In the genomic region with DNA sequence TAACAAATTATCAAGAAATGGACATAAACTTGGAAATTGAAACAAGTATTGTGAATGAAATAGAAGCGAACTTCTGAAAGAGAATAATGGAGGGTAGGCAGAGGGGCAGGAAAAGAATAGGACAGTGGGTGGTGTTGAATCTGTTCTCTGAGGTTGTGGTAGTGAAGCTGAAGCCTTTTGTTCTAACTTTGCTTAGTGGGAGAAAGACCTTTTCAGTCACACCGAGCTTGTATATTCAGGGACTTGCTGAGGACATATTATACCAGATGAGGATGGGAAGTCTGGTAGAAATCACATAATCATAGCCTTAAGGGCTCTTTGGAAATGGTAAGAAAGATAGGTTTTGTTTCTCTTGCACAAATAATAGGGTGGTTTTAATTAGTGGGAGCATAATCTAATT, we compare ENCODE assay signal across 15 cellular contexts.
DNase-seq lines count a peak whose midpoint lies in the region; ATAC-seq, FAIRE-seq and TF ChIP-seq lines count a peak whose summit lies in the region.
"Had no signal": no experiment of that assay in that cellular context is flagged by ENCODE, and none has a peak within 500 bp of the region (broad histone marks: within the 10 kb centered on the region; RNA-seq: fewer than 3 reads in every experiment).

No MANE protein-coding gene starts in this region.

- H3K4me1 Mint-ChIP-seq in GM23338, result peaks cover 42% of the 10 kb centered on the region
- peaks cover 13% of the 10 kb centered on the region for H3K4me1 Mint-ChIP-seq in nephron progenitor cell
- H3K4me1 Mint-ChIP-seq: B cell, IgD-negative memory B cell had no signal

- H3K27ac ChIP-seq in GM23338 (ENCODE audit: low read depth), result no peak overlapping the region
- no peak overlapping the region for H3K27ac ChIP-seq in H1 (ENCODE audit: low read depth, low read length)

- DNase-seq in GM23338 (ENCODE audit: low spot score) (peak; percentile 27), NCI-H69 (lab: John Stamatoyannopoulos, UW) (peak; percentile 59), H1 (ENCODE audit: low read depth in 1 of 2, low spot score in 2 of 2) (no peak), nephron progenitor cell (no peak), medulla oblongata (ENCODE audit: extremely low spot score) (no peak)
- DNase-seq: Calu3, DMS 273 treated with DMSO at 0.1 percent for 48 hours, KG1 had no signal

- no peaks in the 10 kb centered on the region for H3K36me3 ChIP-seq in GM23338 (ENCODE audit: insufficient read depth)
- no peaks in the 10 kb centered on the region for H3K36me3 ChIP-seq in H1 (ENCODE audit: control insufficient read depth in 2 of 4, insufficient read depth in 4 of 4, low read length in 3 of 4)

- H3K79me1 ChIP-seq in H1 (ENCODE audit: low read depth, low read length), result no peaks in the 10 kb centered on the region

- H3K4me3 Mint-ChIP-seq in GM23338, result no peak overlapping the region
- H3K4me3 Mint-ChIP-seq in nephron progenitor cell, result no peak overlapping the region
- H3K4me3 Mint-ChIP-seq: B cell, IgD-negative memory B cell had no signal

- no peak overlapping the region for H3K9ac ChIP-seq in H1 (replicated peaks in 1 of 4; ENCODE audit: extremely low read depth in 1 of 4, low read depth in 3 of 4, low read length in 3 of 4)

- H2BK20ac ChIP-seq in H1 (ENCODE audit: low read length), result no peak overlapping the region

- CTCF ChIA-PET in H1 (lab: Charles Lee; ENCODE audit: partially characterized antibody), result no interaction called here

- no peak for TF ChIP-seq EP300 in H1 (IDR thresholded peaks at IDR 0.05; ENCODE audit: borderline replicate concordance in 1 of 2, low read depth in 2 of 2, low read length in 2 of 2)

- POLR2A ChIA-PET in H1 (lab: Charles Lee; ENCODE audit: partially characterized antibody), result no interaction called here

- no peak overlapping the region for H2BK5ac ChIP-seq in H1 (ENCODE audit: low read depth, low read length)

- 0 out of 2 replicates have a peak, but pooled peaks cover 5% of the 10 kb centered on the region for H3K9me2 ChIP-seq in GM23338 (ENCODE audit: insufficient read depth)

- TF ChIP-seq POLR2A in H1 (IDR thresholded peaks at IDR 0.05; ENCODE audit: control extremely low read depth in 1 of 2, low read depth in 2 of 2, low read length in 2 of 2), result no peak

- no peak overlapping the region for H2BK120ac ChIP-seq in H1 (replicated peaks; ENCODE audit: low read depth, low read length)

- peak overlapping the region; percentile 67 for H3K27ac Mint-ChIP-seq in GM23338
- peak overlapping the region; percentile 17 for H3K27ac Mint-ChIP-seq in nephron progenitor cell
- H3K27ac Mint-ChIP-seq: B cell, IgD-negative memory B cell had no signal

- H3K79me2 ChIP-seq in GM23338 (replicated peaks; ENCODE audit: insufficient read depth) (no peaks in the 10 kb centered on the region), H1 (ENCODE audit: control insufficient read depth in 1 of 2, insufficient read depth in 2 of 2, low read length in 2 of 2) (no peaks in the 10 kb centered on the region)

- peak; percentile 63 for FAIRE-seq in H1 (lab: Jason Lieb, UNC)
- FAIRE-seq: A204.1, H54 had no signal

- H3K36me3 Mint-ChIP-seq in GM23338 (ENCODE audit: low read depth), result no peaks in the 10 kb centered on the region; the same call in 2 of the 3 replicates
- H3K36me3 Mint-ChIP-seq in nephron progenitor cell (ENCODE audit: low read depth), result no peaks in the 10 kb centered on the region
- H3K36me3 Mint-ChIP-seq: IgD-negative memory B cell had no signal

- TF ChIP-seq RAD21 in H1 (IDR thresholded peaks at IDR 0.05 in 1 of 2, conservative IDR thresholded peaks at IDR 0.05 in 1 of 2; ENCODE audit: low read depth in 2 of 2, low read length in 2 of 2), result no peak

- no peaks in the 10 kb centered on the region for H4K20me1 ChIP-seq in GM23338 (replicated peaks; ENCODE audit: insufficient read depth)
- no peaks in the 10 kb centered on the region for H4K20me1 ChIP-seq in H1 (replicated peaks in 1 of 2; ENCODE audit: control insufficient read depth in 1 of 2, insufficient read depth in 2 of 2, low read length in 2 of 2)

- H3K4me3 ChIP-seq in GM23338, result no peak overlapping the region
- H3K4me3 ChIP-seq in H1 (ENCODE audit: extremely low read depth in 1 of 4, insufficient read depth in 2 of 4, low read depth in 3 of 4, low read length in 4 of 4), result no peak overlapping the region

- no peak overlapping the region for H4K91ac ChIP-seq in H1 (replicated peaks; ENCODE audit: insufficient read length, low read length)

- WGBS in H1 (ENCODE audit: extremely low coverage in 1 of 2, insufficient coverage in 1 of 2, insufficient read length in 1 of 2, insufficient replicate concordance in 2 of 2, low coverage in 1 of 2, low lambda C conversion rate in 2 of 2, missing lambda C conversion rate in 1 of 2), 2 experiments, result 54% methylated on average over 2 of the region's 2 CpGs; no CpG with 5 or more reads in 1 of the 2 experiments

- peak; percentile 93 for ATAC-seq in GM23338
- no peak for ATAC-seq in HG02642 (IDR thresholded peaks at IDR 0.05; ENCODE audit: poor library complexity, unreplicated experiment)
- ATAC-seq in GM21528 (IDR thresholded peaks at IDR 0.05; ENCODE audit: low FRiP score, unreplicated experiment), result no peak
- ATAC-seq in GM19397 (IDR thresholded peaks at IDR 0.05; ENCODE audit: unreplicated experiment), result no peak

- H3K27me3 ChIP-seq in GM23338 (ENCODE audit: insufficient read depth) (no peaks in the 10 kb centered on the region), H1 (replicated peaks in 1 of 4; ENCODE audit: control insufficient read depth in 3 of 4, extremely low read depth in 1 of 4, insufficient read depth in 3 of 4, low read length in 3 of 4) (no peaks in the 10 kb centered on the region)

- no peaks in the 10 kb centered on the region for H3K23me2 ChIP-seq in H1 (ENCODE audit: low read depth, low read length)

- H3K56ac ChIP-seq in H1 (replicated peaks; ENCODE audit: insufficient read length, low read depth, low read length), result no peak overlapping the region

- no peak overlapping the region for H2BK15ac ChIP-seq in H1 (ENCODE audit: low read length)

- H2AK5ac ChIP-seq in H1 (ENCODE audit: low read depth, low read length), result no peak overlapping the region

- H3K4me2 ChIP-seq in GM23338, result peak overlapping the region; percentile 11; the same call in 1 of the 2 replicates
- no peak overlapping the region for H3K4me2 ChIP-seq in H1 (ENCODE audit: insufficient read depth in 1 of 2, low read depth in 2 of 2, low read length in 2 of 2)

- H3K9me3 Mint-ChIP-seq in GM23338, result no peaks in the 10 kb centered on the region
- H3K9me3 Mint-ChIP-seq in nephron progenitor cell, result no peaks in the 10 kb centered on the region

- no peak overlapping the region for H3K4ac ChIP-seq in H1 (replicated peaks; ENCODE audit: insufficient read length, low read depth, low read length)

- peaks cover 3% of the 10 kb centered on the region for H3K27me3 Mint-ChIP-seq in GM23338 (ENCODE audit: insufficient read depth, low read depth, poor library complexity)
- H3K27me3 Mint-ChIP-seq in nephron progenitor cell (ENCODE audit: low read depth, poor library complexity), result peaks cover 3% of the 10 kb centered on the region
- H3K27me3 Mint-ChIP-seq: B cell, IgD-negative memory B cell had no signal

- H3K4me1 ChIP-seq in GM23338 (ENCODE audit: insufficient read depth) (peaks cover 32% of the 10 kb centered on the region), H1 (replicated peaks in 1 of 4; ENCODE audit: control insufficient read depth in 3 of 4, insufficient read depth in 4 of 4, low read length in 3 of 4) (peaks cover 0 to 12% (median 2%) of the 10 kb centered on the region in 4 experiments; a peak in 2 of 7 replicates)

- no peak overlapping the region for H3K14ac ChIP-seq in H1 (ENCODE audit: insufficient read length)

- H4K8ac ChIP-seq in H1 (ENCODE audit: extremely low read depth, insufficient read depth, low read length), result no peak overlapping the region

- no peak overlapping the region for H2BK12ac ChIP-seq in H1 (ENCODE audit: low read depth, low read length)

- TF ChIP-seq CTCF in GM23338 (conservative IDR thresholded peaks at IDR 0.05; ENCODE audit: low read depth in 2 of 2) (no peak), H1 (IDR thresholded peaks at IDR 0.05; ENCODE audit: control extremely low read depth in 1 of 3, insufficient read depth in 1 of 3, low read depth in 1 of 3, low read length in 3 of 3) (no peak), nephron progenitor cell (IDR thresholded peaks at IDR 0.05) (no peak)

- H4K5ac ChIP-seq in H1 (ENCODE audit: insufficient read length, low read depth, low read length), result no peak overlapping the region

- H3K23ac ChIP-seq in H1 (ENCODE audit: insufficient read length), result no peak overlapping the region

- no peaks in the 10 kb centered on the region for H3K9me3 ChIP-seq in H1 (ENCODE audit: insufficient read depth in 2 of 2, low read depth in 1 of 2, low read length in 1 of 2)

- no peak overlapping the region for H3K18ac ChIP-seq in H1 (ENCODE audit: extremely low read depth, low read length)

- H2AFZ ChIP-seq in GM23338 (0 out of 2 replicates have a peak overlapping the region, but pooled peaks have one; percentile 33), H1 (ENCODE audit: low read length) (no peak overlapping the region)

- H3F3A ChIP-seq in GM23338 (replicated peaks; ENCODE audit: low read depth), result no peaks in the 10 kb centered on the region

TF ChIP-seq in GM23338, 12 proteins besides CTCF, POLR2A, EP300 and RAD21 (continues in another document):
- no peak for TF ChIP-seq NANOG (IDR thresholded peaks at IDR 0.05; ENCODE audit: borderline replicate concordance)

TF ChIP-seq in H1, 55 proteins besides CTCF, POLR2A, EP300 and RAD21 (continues in another document):
- TF ChIP-seq BCL11A (IDR thresholded peaks at IDR 0.05; ENCODE audit: low read depth in 2 of 2, low read length in 2 of 2), result no peak
- no peak for TF ChIP-seq SIRT6 (IDR thresholded peaks at IDR 0.05; ENCODE audit: low read length)
- no peak for TF ChIP-seq JUN (IDR thresholded peaks at IDR 0.05; ENCODE audit: low read depth, low read length)
- no peak for TF ChIP-seq NANOG (IDR thresholded peaks at IDR 0.05; ENCODE audit: insufficient read depth, low read depth, low read length, poor library complexity, severe bottlenecking)
- no peak for TF ChIP-seq GABPA (IDR thresholded peaks at IDR 0.05; ENCODE audit: borderline replicate concordance, insufficient read depth, low read length)
- no peak for TF ChIP-seq BRCA1 (IDR thresholded peaks at IDR 0.05; ENCODE audit: low read depth, low read length)
- TF ChIP-seq JUND (IDR thresholded peaks at IDR 0.05; ENCODE audit: low read length), result no peak
- TF ChIP-seq TAF7 (optimal IDR thresholded peaks at IDR 0.05; ENCODE audit: borderline replicate concordance, low read depth, low read length), result no peak
- no peak for TF ChIP-seq NRF1 (IDR thresholded peaks at IDR 0.05; ENCODE audit: low read depth, low read length)
- TF ChIP-seq SRF (IDR thresholded peaks at IDR 0.05; ENCODE audit: low read depth, low read length), result no peak
- no peak for TF ChIP-seq KDM4A (IDR thresholded peaks at IDR 0.05; ENCODE audit: low read depth, low read length, severe bottlenecking)
- no peak for TF ChIP-seq KDM1A (IDR thresholded peaks at IDR 0.05; ENCODE audit: borderline replicate concordance, low read length)
- TF ChIP-seq TCF12 (IDR thresholded peaks at IDR 0.05; ENCODE audit: low read depth, low read length), result no peak
- no peak for TF ChIP-seq CHD2 (IDR thresholded peaks at IDR 0.05; ENCODE audit: low read length)
- TF ChIP-seq SIN3A (conservative IDR thresholded peaks at IDR 0.05 in 1 of 2, IDR thresholded peaks at IDR 0.05 in 1 of 2; ENCODE audit: low read depth in 1 of 2, low read length in 2 of 2), result no peak

Comparison
In these comparisons a context has a peak if more than half of its experiments do, and no peak if none do; other contexts are left out.
1. DNase-seq: peak in GM23338 (single experiment) and NCI-H69 (single experiment); none in H1 (0 of 2), nephron progenitor cell (single experiment) and medulla oblongata (single experiment).